In genomic region chr7:66258409-66258808, GRCh38 we compare ENCODE assay signal across 18 cellular contexts. TPM values are rescaled to one million over a fixed set of nuclear protein-coding genes. Genes with fewer than 3 reads are reported as not detected.
A peak's percentile ranks its signal among the peaks of the same experiment; 100 is the strongest.
DNase-seq lines count a peak whose midpoint lies in the region; ATAC-seq and TF ChIP-seq lines count a peak whose summit lies in the region.
"Had no signal": no experiment of that assay in that cellular context is flagged by ENCODE, and none has a peak within 500 bp of the region (broad histone marks: within the 10 kb centered on the region; RNA-seq: fewer than 3 reads in every experiment).

No MANE protein-coding gene starts in this region.

- CTCF ChIA-PET in Caco-2 (lab: Charles Lee) (no interaction called here), WTC11 (lab: Charles Lee) (interaction anchor here (1.1 to 1.4 kb wide), 3 partner anchors 53 to 156 kb away, joined by 3 to 4 read pairs (median 4); partner anchors contain the start of gene TPST1)

- H3K36me3 Mint-ChIP-seq in Caco-2 (ENCODE audit: insufficient read depth, unreplicated experiment) (peaks cover 16% of the 10 kb centered on the region), WTC11 (peaks cover 2% of the 10 kb centered on the region), osteocyte (ENCODE audit: unreplicated experiment) (peaks cover 3% of the 10 kb centered on the region)
- H3K36me3 Mint-ChIP-seq in activated T-cell treated with anti-CD3 and anti-CD28 coated beads, Interleukin-2, amount 50 U/mL, for 72 hours (ENCODE audit: insufficient read depth in 2 of 2) = no peaks in the 10 kb centered on the region

- no peaks in the 10 kb centered on the region for H3K27me3 ChIP-seq in Caco-2 (replicated peaks; ENCODE audit: control insufficient read depth, insufficient read depth, low read length)
- no peaks in the 10 kb centered on the region for H3K27me3 ChIP-seq in foreskin keratinocyte
- H3K27me3 ChIP-seq in body of pancreas = no peaks in the 10 kb centered on the region
- H3K27me3 ChIP-seq: colonic mucosa had no signal

- BruUV-seq in Caco-2 (replicated peaks; lab: Mats Ljungman, UMichigan) = no TSS peak

- no peaks in the 10 kb centered on the region; the same call in 1 of the 2 replicates for H3K4me1 ChIP-seq in Caco-2
- peaks cover 22% of the 10 kb centered on the region for H3K4me1 ChIP-seq in foreskin keratinocyte
- peaks cover 8% of the 10 kb centered on the region for H3K4me1 ChIP-seq in body of pancreas
- H3K4me1 ChIP-seq: colonic mucosa had no signal

- H3K27me3 Mint-ChIP-seq in Caco-2 (ENCODE audit: insufficient read depth, unreplicated experiment) = no peaks in the 10 kb centered on the region
- no peaks in the 10 kb centered on the region for H3K27me3 Mint-ChIP-seq in WTC11 (ENCODE audit: low read depth)
- no peaks in the 10 kb centered on the region for H3K27me3 Mint-ChIP-seq in osteocyte (ENCODE audit: unreplicated experiment)
- no peaks in the 10 kb centered on the region for H3K27me3 Mint-ChIP-seq in activated T-cell treated with anti-CD3 and anti-CD28 coated beads, Interleukin-2, amount 50 U/mL, for 72 hours (ENCODE audit: low read depth)
- H3K27me3 Mint-ChIP-seq: stimulated activated naive CD8-positive, alpha-beta T cell treated with anti-CD3 and anti-CD28 coated beads, Interleukin-15, amount 100 ng/mL, for 72 hours had no signal

- intact Hi-C loops in Caco-2 (cut with micrococcal nuclease; ENCODE audit: unreplicated experiment) = no loop called here
- intact Hi-C loops in body of pancreas (cut with DNase I) = no loop called here

- no peak for TF ChIP-seq POLR2A in body of pancreas (IDR thresholded peaks at IDR 0.05)

- TF ChIP-seq CTCF in Caco-2 (IDR thresholded peaks at IDR 0.05; ENCODE audit: insufficient read depth in 1 of 2, low read depth in 1 of 2, low read length in 1 of 2, severe bottlenecking in 1 of 2, unreplicated experiment in 1 of 2) (no peak), WTC11 (IDR thresholded peaks at IDR 0.05) (no peak), foreskin keratinocyte (conservative IDR thresholded peaks at IDR 0.05) (no peak), osteocyte (IDR thresholded peaks at IDR 0.05) (no peak), body of pancreas (IDR thresholded peaks at IDR 0.05) (no peak)

- peaks cover 31% of the 10 kb centered on the region for H3K4me1 Mint-ChIP-seq in Caco-2 (ENCODE audit: low read depth, unreplicated experiment)
- peaks cover 13% of the 10 kb centered on the region for H3K4me1 Mint-ChIP-seq in WTC11
- H3K4me1 Mint-ChIP-seq in osteocyte (ENCODE audit: unreplicated experiment) = peaks cover 22% of the 10 kb centered on the region
- no peaks in the 10 kb centered on the region for H3K4me1 Mint-ChIP-seq in activated T-cell treated with anti-CD3 and anti-CD28 coated beads, Interleukin-2, amount 50 U/mL, for 72 hours (ENCODE audit: low read depth)
- H3K4me1 Mint-ChIP-seq: T-helper 17 cell had no signal

- H3K27ac Mint-ChIP-seq in Caco-2 (ENCODE audit: unreplicated experiment) (peak overlapping the region; percentile 14), WTC11 (peak overlapping the region; percentile 82), osteocyte (ENCODE audit: unreplicated experiment) (peak overlapping the region; percentile 36)
- H3K27ac Mint-ChIP-seq in activated T-cell treated with anti-CD3 and anti-CD28 coated beads, Interleukin-2, amount 50 U/mL, for 72 hours = no peak overlapping the region
- H3K27ac Mint-ChIP-seq: activated B cell treated with CpG ODN at 0.5 μM for 24 hours; stimulated activated naive CD8-positive, alpha-beta T cell treated with anti-CD3 and anti-CD28 coated beads, Interleukin-15, amount 100 ng/mL, for 72 hours; T-helper 17 cell had no signal

- DNase-seq in Caco-2 (no peak), WTC11 (ENCODE audit: low spot score) (no peak), foreskin keratinocyte (no peak), osteocyte (ENCODE audit: extremely low spot score, unreplicated experiment) (no peak), RPMI8226 (no peak), body of pancreas (no peak)
- DNase-seq in activated T-cell treated with anti-CD3 and anti-CD28 coated beads, Interleukin-2, amount 50 U/mL, for 72 hours = no peak
- DNase-seq: activated B cell treated with CpG ODN at 0.5 μM for 24 hours; amniotic stem cell; colonic mucosa; DMS79 treated with DMSO at 0.1 percent for 48 hours; NCI-H1694; NCI-H446 treated with DMSO at 0.1 percent for 48 hours; SIG-M5; stimulated activated naive CD8-positive, alpha-beta T cell treated with anti-CD3 and anti-CD28 coated beads, Interleukin-15, amount 100 ng/mL, for 72 hours; T-helper 17 cell had no signal

- no peaks in the 10 kb centered on the region; the same call in 1 of the 2 replicates for H3K36me3 ChIP-seq in Caco-2 (ENCODE audit: control insufficient read depth, insufficient read depth, low read length)
- no peaks in the 10 kb centered on the region for H3K36me3 ChIP-seq in body of pancreas (replicated peaks in 1 of 2; ENCODE audit: insufficient read depth in 1 of 2, low read depth in 2 of 2)
- H3K36me3 ChIP-seq: colonic mucosa had no signal

- ATAC-seq in WTC11 (peak; percentile 76), foreskin keratinocyte (no peak), body of pancreas (no peak), GM19395 (IDR thresholded peaks at IDR 0.05; ENCODE audit: unreplicated experiment) (no peak)
- no peak for ATAC-seq in activated T-cell treated with anti-CD3 and anti-CD28 coated beads, Interleukin-2, amount 50 U/mL, for 72 hours (replicated peaks in 1 of 2)
- ATAC-seq: stimulated activated naive CD8-positive, alpha-beta T cell treated with anti-CD3 and anti-CD28 coated beads, Interleukin-15, amount 100 ng/mL, for 72 hours; T-helper 17 cell had no signal

- no peak overlapping the region for H3K4me3 Mint-ChIP-seq in Caco-2 (ENCODE audit: unreplicated experiment)
- no peak overlapping the region for H3K4me3 Mint-ChIP-seq in WTC11
- no peak overlapping the region for H3K4me3 Mint-ChIP-seq in osteocyte (ENCODE audit: unreplicated experiment)
- no peak overlapping the region for H3K4me3 Mint-ChIP-seq in activated T-cell treated with anti-CD3 and anti-CD28 coated beads, Interleukin-2, amount 50 U/mL, for 72 hours
- H3K4me3 Mint-ChIP-seq: activated B cell treated with CpG ODN at 0.5 μM for 24 hours; stimulated activated naive CD8-positive, alpha-beta T cell treated with anti-CD3 and anti-CD28 coated beads, Interleukin-15, amount 100 ng/mL, for 72 hours; T-helper 17 cell had no signal

- POLR2A ChIA-PET in Caco-2 (lab: Charles Lee) (no interaction called here), WTC11 (lab: Charles Lee) (interaction anchor here (0.5 kb wide), 1 partner anchor 43 kb away, joined by 9 read pairs; no protein-coding TSS in a partner anchor)

- peak overlapping the region; percentile 65 for H3K27ac ChIP-seq in foreskin keratinocyte
- no peak overlapping the region for H3K27ac ChIP-seq in body of pancreas
- H3K27ac ChIP-seq: colonic mucosa had no signal

- H3K9me3 ChIP-seq in Caco-2 = peaks cover 6% of the 10 kb centered on the region
- H3K9me3 ChIP-seq in body of pancreas = no peaks in the 10 kb centered on the region
- H3K9me3 ChIP-seq: colonic mucosa had no signal

- 57 to 70% methylated on average over 5 of the region's 5 CpGs for WGBS in body of pancreas, 2 donors

- H3K9me3 Mint-ChIP-seq in Caco-2 (ENCODE audit: unreplicated experiment) = peaks cover under 1% of the 10 kb centered on the region
- H3K9me3 Mint-ChIP-seq in WTC11 = peaks cover 2% of the 10 kb centered on the region
- peaks cover 2% of the 10 kb centered on the region for H3K9me3 Mint-ChIP-seq in osteocyte (ENCODE audit: unreplicated experiment)
- no peaks in the 10 kb centered on the region for H3K9me3 Mint-ChIP-seq in activated T-cell treated with anti-CD3 and anti-CD28 coated beads, Interleukin-2, amount 50 U/mL, for 72 hours

- H3K4me3 ChIP-seq in Caco-2 (ENCODE audit: low read depth, low read length) (no peak overlapping the region), body of pancreas (no peak overlapping the region)
- H3K4me3 ChIP-seq: colonic mucosa, lung had no signal

TF ChIP-seq in WTC11, 78 proteins besides CTCF, POLR2A, EP300 and RAD21:
- TF ChIP-seq ETV6 (CRISPR knock-in tag; IDR thresholded peaks at IDR 0.05) = no peak
- TF ChIP-seq NFE2L1 (CRISPR knock-in tag; IDR thresholded peaks at IDR 0.05) = no peak
- no peak for TF ChIP-seq HMGXB4 (CRISPR knock-in tag; IDR thresholded peaks at IDR 0.05)
- TF ChIP-seq JUN (CRISPR knock-in tag; IDR thresholded peaks at IDR 0.05) = no peak

RNA-seq across cellular contexts. Expression of gene TPST1, which starts 53.3 kb away (rescaled TPM):
- total RNA-seq in Caco-2 (2022) (31.0 and 32.8 TPM in 2 replicates), WTC11 (2021) (15.0 to 17.7 TPM (median 16.8 TPM) in 3 replicates), foreskin keratinocyte (28.2 and 48.2 TPM in 2 replicates), osteocyte (24.2 and 26.8 TPM in 2 replicates), body of pancreas (10 to 100 TPM; 12.5 to 16.5 TPM)
- polyA plus RNA-seq in foreskin keratinocyte = 25.2 and 38.2 TPM in 2 replicates
- total RNA-seq in activated T-cell treated with anti-CD3 and anti-CD28 coated beads, Interleukin-2, amount 50 U/mL, for 72 hours = 1 to 10 TPM; 2.1 to 2.3 TPM
